In the genomic region with DNA sequence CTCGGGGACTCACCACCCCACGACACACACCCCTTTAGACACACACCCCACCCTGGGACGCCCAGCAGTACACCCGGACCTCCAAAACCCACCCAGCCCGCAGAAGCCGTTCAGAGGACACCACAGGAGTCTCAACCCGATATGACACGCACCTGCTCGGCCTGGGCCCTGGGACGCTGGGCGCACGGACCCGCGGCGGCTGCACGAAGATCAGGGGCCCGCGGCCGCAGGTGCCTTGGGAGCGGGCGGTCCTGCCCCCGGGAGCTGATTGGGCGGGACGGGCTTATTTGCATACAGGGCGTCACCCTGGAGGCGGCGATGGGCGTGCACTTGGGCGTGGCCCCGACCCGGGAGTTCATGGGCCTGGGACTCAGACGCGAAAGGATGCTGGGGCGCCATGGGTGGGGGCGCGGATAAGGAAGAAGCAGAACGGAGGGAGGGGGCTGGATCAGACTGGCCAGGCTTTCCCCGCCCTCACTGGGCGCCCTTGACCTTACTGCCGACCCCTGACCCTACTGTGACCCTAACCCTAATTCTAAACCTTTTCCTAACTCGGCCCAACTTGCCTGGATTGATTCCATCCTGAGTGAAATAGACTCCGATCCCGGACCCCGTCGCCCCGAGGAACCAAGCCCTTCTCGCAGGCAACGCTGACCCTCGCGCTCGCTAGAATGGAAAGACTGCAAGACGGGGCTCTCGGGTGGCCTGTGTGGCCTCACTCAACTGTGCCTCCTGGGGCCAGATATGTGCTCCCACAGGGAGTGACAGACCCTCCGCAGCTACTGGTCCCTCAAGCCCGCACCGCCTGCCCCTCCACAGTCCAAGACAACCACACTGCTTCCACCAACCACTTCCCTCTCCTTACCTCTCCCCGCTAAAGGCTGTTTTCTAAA, we compare ENCODE assay signal across 9 cellular contexts. TPM values are rescaled to one million over a fixed set of nuclear protein-coding genes. Genes with fewer than 3 reads are reported as not detected.
DNase-seq lines count a peak whose midpoint lies in the region; ATAC-seq and TF ChIP-seq lines count a peak whose summit lies in the region.
"Had no signal": no experiment of that assay in that cellular context is flagged by ENCODE, and none has a peak within 500 bp of the region (broad histone marks: within the 10 kb centered on the region; RNA-seq: fewer than 3 reads in every experiment).

MEF2B (minus strand) TSS at position 211 of the 893 bp plus-strand sequence. CDS start 19,528 bp downstream, outside the sequence.

- H3K36me3 Mint-ChIP-seq in endodermal cell (ENCODE audit: low read depth) (no peaks in the 10 kb centered on the region), mesothelial cell of epicardium (no peaks in the 10 kb centered on the region)

- no peak for TF ChIP-seq CTCF in endodermal cell (conservative IDR thresholded peaks at IDR 0.05)
- TF ChIP-seq CTCF in mesothelial cell of epicardium (IDR thresholded peaks at IDR 0.05; ENCODE audit: unreplicated experiment) = no peak

- no peaks in the 10 kb centered on the region for H3K4me1 ChIP-seq in endodermal cell (ENCODE audit: control insufficient read depth, insufficient read depth, low read length)

- H3K4me3 Mint-ChIP-seq in endodermal cell (peak within 1 kb of the TSS; percentile 37), mesothelial cell of epicardium (peak within 1 kb of the TSS; percentile 52)

- no peaks in the 10 kb centered on the region for H3K36me3 ChIP-seq in endodermal cell (ENCODE audit: control insufficient read depth, insufficient read depth, low read length)

- no peak within 1 kb of the TSS for H3K4me3 ChIP-seq in endodermal cell (ENCODE audit: low read length)

- H3K27me3 Mint-ChIP-seq in endodermal cell (ENCODE audit: insufficient read depth) = peaks cover 61% of the 10 kb centered on the region
- H3K27me3 Mint-ChIP-seq in mesothelial cell of epicardium (ENCODE audit: low read depth) = peaks cover 19% of the 10 kb centered on the region

- peak; percentile 89 for DNase-seq in NCI-H1436 (lab: John Stamatoyannopoulos, UW)
- DNase-seq in NCI-H1436 treated with DMSO at 0.1 percent for 48 hours (lab: John Stamatoyannopoulos, UW) = no peak
- DNase-seq in NCI-H524 (lab: John Stamatoyannopoulos, UW) = peak; percentile 65 to 79
- peak; percentile 39 to 46 for DNase-seq in activated CD8-positive, alpha-beta memory T cell treated with anti-CD3 and anti-CD28 coated beads for 4 hours (ENCODE audit: low read depth in 2 of 2)
- peak; percentile 97 for DNase-seq in endodermal cell
- DNase-seq in mesothelial cell of epicardium (ENCODE audit: low spot score in 2 of 2, unreplicated experiment in 2 of 2) = peak; percentile 60 to 81
- DNase-seq in stimulated activated CD8-positive, alpha-beta memory T cell treated with anti-CD3 and anti-CD28 coated beads, Interleukin-4, amount 100 ng/mL, for 24 hours (ENCODE audit: low read depth) = peak; percentile 64

- H3K27ac Mint-ChIP-seq in endodermal cell = no peak within 1 kb of the TSS
- no peak within 1 kb of the TSS for H3K27ac Mint-ChIP-seq in mesothelial cell of epicardium

- 24 to 54% methylated on average over 18 to 57 of the region's 57 CpGs for WGBS in endodermal cell (ENCODE audit: insufficient coverage in 1 of 2, insufficient read length in 1 of 2), 2 experiments

- no peak within 1 kb of the TSS for H3K9ac ChIP-seq in endodermal cell (ENCODE audit: extremely low read depth, low read length, poor library complexity, severe bottlenecking)

- no peak within 1 kb of the TSS for H3K27ac ChIP-seq in endodermal cell (ENCODE audit: low read depth, low read length)
- H3K27ac ChIP-seq: 22Rv1 had no signal

- H3K4me1 Mint-ChIP-seq in endodermal cell (peaks cover 7% of the 10 kb centered on the region), mesothelial cell of epicardium (peaks cover 19% of the 10 kb centered on the region)

- H3K9me3 Mint-ChIP-seq in endodermal cell = no peaks in the 10 kb centered on the region
- H3K9me3 Mint-ChIP-seq in mesothelial cell of epicardium = no peaks in the 10 kb centered on the region

- H3K9me3 ChIP-seq in endodermal cell (ENCODE audit: control insufficient read depth, low read length) = no peaks in the 10 kb centered on the region

- peak; percentile 83 for ATAC-seq in HG03064 (IDR thresholded peaks at IDR 0.05; ENCODE audit: low read depth, unreplicated experiment)

- H3K27me3 ChIP-seq in endodermal cell (ENCODE audit: control insufficient read depth, insufficient read depth, low read length, poor library complexity, severe bottlenecking) = peaks cover 30% of the 10 kb centered on the region

RNA-seq across cellular contexts. Expression of gene MEF2B, which starts in this region (rescaled TPM):
- 1 to 10 TPM; 1.2 to 1.6 TPM for total RNA-seq in endodermal cell
- polyA plus RNA-seq in endodermal cell (2013, experiment 1 of 2) = 0.64 TPM
- polyA plus RNA-seq in endodermal cell (2013, experiment 2 of 2) = 0.99 TPM
- 1.4 to 2.9 TPM (median 2.8 TPM) in 3 replicates for total RNA-seq in mesothelial cell of epicardium
